Comparison of ENCODE assay signal across 1 cellular context in genomic region chr1:41473738-41474362, GRCh38.
TF ChIP-seq lines count a peak whose summit lies in the region.

No MANE protein-coding gene starts in this region.

TF ChIP-seq in H1, 55 proteins besides CTCF, POLR2A, EP300 and RAD21:
- TF ChIP-seq MAX (IDR thresholded peaks at IDR 0.05) (no peak), ASH2L (IDR thresholded peaks at IDR 0.05; ENCODE audit: low read length) (no peak), CBX5 (IDR thresholded peaks at IDR 0.05; ENCODE audit: low read depth, low read length) (no peak), YY1 (IDR thresholded peaks at IDR 0.05; ENCODE audit: low read depth, low read length) (no peak), ATF3 (IDR thresholded peaks at IDR 0.05; ENCODE audit: insufficient read depth, low read depth, low read length) (no peak)
